In the genomic region with DNA sequence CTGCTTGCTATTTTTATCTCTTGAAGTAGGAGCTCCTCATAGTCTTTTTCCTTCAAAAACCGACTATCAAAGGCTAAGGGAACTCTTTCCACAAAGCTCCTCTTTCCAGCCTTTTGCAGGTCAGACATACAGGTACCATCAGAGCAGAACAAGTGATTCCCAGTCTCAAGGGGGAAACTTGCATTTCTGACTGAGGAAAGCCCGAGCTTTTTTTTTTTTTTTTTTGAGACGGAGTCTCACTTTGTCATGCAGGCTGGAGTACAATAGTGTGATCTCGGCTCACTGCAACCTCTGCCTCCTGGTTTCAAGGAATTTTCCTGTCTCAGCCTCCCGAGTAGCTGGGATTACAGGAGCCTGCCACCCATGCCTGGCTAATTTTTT, we compare ENCODE assay signal across 1 cellular context.
TF ChIP-seq lines count a peak whose summit lies in the region.

No MANE protein-coding gene starts in this region.

TF ChIP-seq in IMR-90, 13 proteins besides CTCF, POLR2A, EP300 and RAD21 (continued from another document):
- TF ChIP-seq, protein P1, sequence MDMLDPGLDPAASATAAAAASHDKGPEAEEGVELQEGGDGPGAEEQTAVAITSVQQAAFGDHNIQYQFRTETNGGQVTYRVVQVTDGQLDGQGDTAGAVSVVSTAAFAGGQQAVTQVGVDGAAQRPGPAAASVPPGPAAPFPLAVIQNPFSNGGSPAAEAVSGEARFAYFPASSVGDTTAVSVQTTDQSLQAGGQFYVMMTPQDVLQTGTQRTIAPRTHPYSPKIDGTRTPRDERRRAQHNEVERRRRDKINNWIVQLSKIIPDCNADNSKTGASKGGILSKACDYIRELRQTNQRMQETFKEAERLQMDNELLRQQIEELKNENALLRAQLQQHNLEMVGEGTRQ (IDR thresholded peaks at IDR 0.05; ENCODE audit: low read depth, low read length) = no peak
- TF ChIP-seq, protein P2, sequence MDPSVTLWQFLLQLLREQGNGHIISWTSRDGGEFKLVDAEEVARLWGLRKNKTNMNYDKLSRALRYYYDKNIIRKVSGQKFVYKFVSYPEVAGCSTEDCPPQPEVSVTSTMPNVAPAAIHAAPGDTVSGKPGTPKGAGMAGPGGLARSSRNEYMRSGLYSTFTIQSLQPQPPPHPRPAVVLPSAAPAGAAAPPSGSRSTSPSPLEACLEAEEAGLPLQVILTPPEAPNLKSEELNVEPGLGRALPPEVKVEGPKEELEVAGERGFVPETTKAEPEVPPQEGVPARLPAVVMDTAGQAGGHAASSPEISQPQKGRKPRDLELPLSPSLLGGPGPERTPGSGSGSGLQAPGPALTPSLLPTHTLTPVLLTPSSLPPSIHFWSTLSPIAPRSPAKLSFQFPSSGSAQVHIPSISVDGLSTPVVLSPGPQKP (IDR thresholded peaks at IDR 0.05; ENCODE audit: borderline replicate concordance, low read depth, low read length) = no peak
- no peak for TF ChIP-seq SMC3 (IDR thresholded peaks at IDR 0.05; ENCODE audit: low read depth, low read length)
- no peak for TF ChIP-seq MAFK (IDR thresholded peaks at IDR 0.05; ENCODE audit: low read depth, low read length)
- no peak for TF ChIP-seq RCOR1 (IDR thresholded peaks at IDR 0.05; ENCODE audit: insufficient replicate concordance, low read length)
- no peak for TF ChIP-seq FOS (IDR thresholded peaks at IDR 0.05; ENCODE audit: low read depth, low read length)
- TF ChIP-seq RFX5 (IDR thresholded peaks at IDR 0.05; ENCODE audit: low read depth, low read length) = no peak
- no peak for TF ChIP-seq MXI1 (IDR thresholded peaks at IDR 0.05; ENCODE audit: borderline replicate concordance, low read depth, low read length)
- no peak for TF ChIP-seq CHD1 (IDR thresholded peaks at IDR 0.05; ENCODE audit: low read depth, low read length)
- TF ChIP-seq NFE2L2 (IDR thresholded peaks at IDR 0.05; ENCODE audit: low read depth, low read length) = no peak
- TF ChIP-seq BHLHE40 (IDR thresholded peaks at IDR 0.05; ENCODE audit: low read depth, low read length) = no peak
- no peak for TF ChIP-seq CEBPB (IDR thresholded peaks at IDR 0.05; ENCODE audit: low read depth, low read length)
